Comparison of ENCODE assay signal across 22 cellular contexts in genomic region chr5:67380431-67380830, GRCh38.
DNase-seq lines count a peak whose midpoint lies in the region; ATAC-seq and TF ChIP-seq lines count a peak whose summit lies in the region.
"Had no signal": no experiment of that assay in that cellular context is flagged by ENCODE, and none has a peak within 500 bp of the region (broad histone marks: within the 10 kb centered on the region; RNA-seq: fewer than 3 reads in every experiment).

No MANE protein-coding gene starts in this region.

- peak overlapping the region; percentile 33 for H2AFZ ChIP-seq in parathyroid adenoma

- TF ChIP-seq CTCF in WERI-Rb-1 (IDR thresholded peaks at IDR 0.05; ENCODE audit: low read depth, low read length) (no peak), parathyroid adenoma (IDR thresholded peaks at IDR 0.05) (no peak), thyroid gland (IDR thresholded peaks at IDR 0.05) (no peak)

- H3K27ac ChIP-seq in WERI-Rb-1 (peak overlapping the region; percentile 85), parathyroid adenoma (peak overlapping the region; percentile 74), thyroid gland (no peak overlapping the region)
- H3K27ac ChIP-seq: 22Rv1; BLaER1 treated with 17β-estradiol and CSF1 and Interleukin-3, amounts not matched to agents 10 nM and 100 nM had no signal

- H3K4me1 ChIP-seq in parathyroid adenoma: peaks cover 51% of the 10 kb centered on the region
- H3K4me1 ChIP-seq in thyroid gland: peaks cover 21 to 28% of the 10 kb centered on the region in 2 donors
- H3K4me1 ChIP-seq: BLaER1 treated with 17β-estradiol and CSF1 and Interleukin-3, amounts not matched to agents 10 nM and 100 nM had no signal

- H3K4me2 ChIP-seq in parathyroid adenoma (ENCODE audit: low read length): no peak overlapping the region
- H3K4me2 ChIP-seq: BLaER1 treated with 17β-estradiol and CSF1 and Interleukin-3, amounts not matched to agents 10 nM and 100 nM; GM23338 had no signal

- TF ChIP-seq POLR2A in thyroid gland (IDR thresholded peaks at IDR 0.05): no peak

- H3K9me3 ChIP-seq in WERI-Rb-1 (ENCODE audit: severe bottlenecking) (peaks cover 4% of the 10 kb centered on the region), parathyroid adenoma (ENCODE audit: control insufficient read depth, low read length) (no peaks in the 10 kb centered on the region), thyroid gland (no peaks in the 10 kb centered on the region)
- H3K9me3 ChIP-seq: BE2C had no signal

- DNase-seq in NCI-H748 (lab: John Stamatoyannopoulos, UW; ENCODE audit: unreplicated experiment) (peak; percentile 30), NCI-H748 treated with DMSO at 0.1 percent for 48 hours (lab: John Stamatoyannopoulos, UW) (no peak), WERI-Rb-1 (no peak), thyroid gland (peak; percentile 68 to 71), dermis blood vessel endothelial cell (no peak)
- DNase-seq: ACHN; AML-193; CD4-positive, alpha-beta T cell; CD8-positive, alpha-beta memory T cell; DMS79; EL; GDM1; H9 had no signal

- intact Hi-C loops in thyroid gland (cut with DNase I): no loop called here

- no peaks in the 10 kb centered on the region for H3K36me3 ChIP-seq in WERI-Rb-1
- H3K36me3 ChIP-seq in parathyroid adenoma (ENCODE audit: control insufficient read depth, insufficient read depth, low read length): no peaks in the 10 kb centered on the region
- no peaks in the 10 kb centered on the region for H3K36me3 ChIP-seq in thyroid gland
- H3K36me3 ChIP-seq: BE2C; BLaER1 treated with 17β-estradiol and CSF1 and Interleukin-3, amounts not matched to agents 10 nM and 100 nM had no signal

- H3K79me2 ChIP-seq in parathyroid adenoma: peaks cover 3% of the 10 kb centered on the region

- no peak for ATAC-seq in GM19452 (IDR thresholded peaks at IDR 0.05; ENCODE audit: unreplicated experiment)
- no peak for ATAC-seq in HG03442 (IDR thresholded peaks at IDR 0.05; ENCODE audit: unreplicated experiment)
- ATAC-seq: GM12878, GM23338, HCT116 had no signal

- H3K9ac ChIP-seq in parathyroid adenoma: no peak overlapping the region
- H3K9ac ChIP-seq: BLaER1 treated with 17β-estradiol and CSF1 and Interleukin-3, amounts not matched to agents 10 nM and 100 nM had no signal

- H3K4me3 ChIP-seq in WERI-Rb-1 (ENCODE audit: low read depth, low read length) (no peak overlapping the region), parathyroid adenoma (ENCODE audit: low read depth, low read length) (no peak overlapping the region), thyroid gland (replicated peaks in 1 of 3) (no peak overlapping the region)
- H3K4me3 ChIP-seq: BLaER1 treated with 17β-estradiol and CSF1 and Interleukin-3, amounts not matched to agents 10 nM and 100 nM; GM12878; GM23338 had no signal

- H3K27me3 ChIP-seq in WERI-Rb-1 (ENCODE audit: insufficient read depth, low read depth, severe bottlenecking) (no peaks in the 10 kb centered on the region), parathyroid adenoma (ENCODE audit: control insufficient read depth, insufficient read depth, low read length) (no peaks in the 10 kb centered on the region), thyroid gland (no peaks in the 10 kb centered on the region)
- H3K27me3 ChIP-seq: BE2C; BLaER1 treated with 17β-estradiol and CSF1 and Interleukin-3, amounts not matched to agents 10 nM and 100 nM had no signal

- 47 to 59% methylated on average over 1 of the region's 1 CpG for WGBS in thyroid gland, 2 donors

Comparison
In these comparisons a context has a peak if more than half of its experiments do, and no peak if none do; other contexts are left out.
1. DNase-seq: peak in NCI-H748 (single experiment) and thyroid gland (2 of 2); none in NCI-H748 treated with DMSO at 0.1 percent for 48 hours (single experiment), WERI-Rb-1 (single experiment) and dermis blood vessel endothelial cell (single experiment).
2. H3K27ac ChIP-seq: peak in WERI-Rb-1 (single experiment) and parathyroid adenoma (single experiment); none in thyroid gland (0 of 3).